Comparison of ENCODE assay signal across 38 cellular contexts in the genomic region with DNA sequence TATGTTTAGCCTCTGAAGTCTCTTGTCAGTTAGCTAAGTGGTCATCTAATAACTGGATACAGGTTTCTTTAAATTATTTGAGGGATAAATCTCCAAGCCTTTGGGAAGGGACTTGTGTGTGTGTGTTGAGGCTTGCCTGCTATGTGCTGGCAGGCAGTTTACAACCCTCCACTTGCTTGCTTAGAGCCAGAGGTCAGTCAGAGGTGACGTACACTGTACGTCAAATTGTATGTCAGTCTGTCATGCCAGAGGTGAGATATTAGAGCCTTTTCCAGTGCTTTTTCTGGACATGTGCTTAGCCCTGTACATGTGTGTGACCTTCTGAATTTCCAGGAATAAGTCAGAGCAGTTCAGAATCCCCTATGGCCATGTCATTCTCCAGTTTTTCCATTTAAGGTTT.
"Had no signal": no experiment of that assay in that cellular context is flagged by ENCODE, and none has a peak within 500 bp of the region (broad histone marks: within the 10 kb centered on the region; RNA-seq: fewer than 3 reads in every experiment).

No MANE protein-coding gene starts in this region.

- H3K27me3 Mint-ChIP-seq: activated B cell treated with CpG ODN at 0.5 μM for 24 hours; activated CD4-positive, alpha-beta T cell treated with anti-CD3 and anti-CD28 coated beads, Interleukin-2, amount 10 ng/mL, durations not matched to agents 24 days and 14 days; brain had no signal

- H3K4me3 ChIP-seq: adrenal gland, ascending aorta, cardiac muscle cell had no signal

- H3K4me1 Mint-ChIP-seq: activated CD4-positive, alpha-beta T cell treated with anti-CD3 and anti-CD28 coated beads, Interleukin-2, amount 10 ng/mL, durations not matched to agents 24 days and 14 days; activated naive CD8-positive, alpha-beta T cell treated with anti-CD3 and anti-CD28 coated beads for 36 hours; activated T-helper 17 cell treated with anti-CD3 and anti-CD28 coated beads, Interleukin-2, amount 50 U/mL, for 72 hours; brain; central memory CD8-positive, alpha-beta T cell had no signal

- H3K27ac ChIP-seq: adrenal gland, ascending aorta, cardiac muscle cell, VCaP had no signal

- H3K27me3 ChIP-seq: ascending aorta, cardiac muscle cell had no signal

- ATAC-seq: activated CD8-positive, alpha-beta T cell treated with anti-CD3 and anti-CD28 coated beads for 36 hours; activated naive CD4-positive, alpha-beta T cell treated with anti-CD3 and anti-CD28 coated beads, Interleukin-2, amount 50 U/mL, for 72 hours; activated T-cell treated with anti-CD3 and anti-CD28 coated beads, Interleukin-2, amount 50 U/mL, for 4 hours; activated T-cell treated with anti-CD3 and anti-CD28 coated beads, Interleukin-2, amount 50 U/mL, for 72 hours; activated T-helper 17 cell treated with anti-CD3 and anti-CD28 coated beads, Interleukin-2, amount 50 U/mL, for 72 hours had no signal

- H3K4me1 ChIP-seq: adrenal gland, ascending aorta had no signal

- H3K36me3 Mint-ChIP-seq: activated CD4-positive, alpha-beta memory T cell treated with anti-CD3 and anti-CD28 coated beads for 36 hours; activated naive CD8-positive, alpha-beta T cell treated with anti-CD3 and anti-CD28 coated beads for 36 hours had no signal

- DNase-seq: activated B cell treated with CpG ODN at 0.5 μM for 24 hours; activated CD4-positive, alpha-beta memory T cell treated with anti-CD3 and anti-CD28 coated beads for 36 hours; activated CD4-positive, alpha-beta T cell treated with anti-CD3 and anti-CD28 coated beads for 4 hours; activated CD4-positive, alpha-beta T cell treated with anti-CD3 and anti-CD28 coated beads, Interleukin-2, amount 10 ng/mL, durations not matched to agents 24 days and 14 days; activated CD4-positive, alpha-beta T cell treated with anti-CD3 and anti-CD28 coated beads, Interleukin-2, amount 50 U/mL, for 1 hour; activated CD4-positive, alpha-beta T cell treated with anti-CD3 and anti-CD28 coated beads, Interleukin-2, amount 50 U/mL, for 4 hours; activated CD4-positive, CD25-positive, alpha-beta regulatory T cell treated with anti-CD3 and anti-CD28 coated beads, Interleukin-2, amount 50 U/mL, for 72 hours; activated CD8-positive, alpha-beta memory T cell treated with anti-CD3 and anti-CD28 coated beads, Interleukin-2, amount 50 U/mL, for 4 hours; activated CD8-positive, alpha-beta T cell treated with anti-CD3 and anti-CD28 coated beads for 36 hours; activated effector memory CD4-positive, alpha-beta T cell treated with anti-CD3 and anti-CD28 coated beads, Interleukin-2, amount 50 U/mL, for 16 hours; activated gamma-delta T cell treated with Interleukin-2 at 50 U/mL for 16 hours; activated naive CD4-positive, alpha-beta T cell; activated naive CD4-positive, alpha-beta T cell treated with anti-CD3 and anti-CD28 coated beads for 36 hours; activated naive CD4-positive, alpha-beta T cell treated with anti-CD3 and anti-CD28 coated beads, Interleukin-2, amount 50 U/mL, for 16 hours; activated naive CD8-positive, alpha-beta T cell treated with anti-CD3 and anti-CD28 coated beads for 36 hours; activated T-cell treated with anti-CD3 and anti-CD28 coated beads for 4 hours; activated T-cell treated with anti-CD3 and anti-CD28 coated beads, Interleukin-2, amount 50 U/mL, for 1 hour; activated T-cell treated with anti-CD3 and anti-CD28 coated beads, Interleukin-2, amount 50 U/mL, for 4 hours; activated T-cell treated with anti-CD3 and anti-CD28 coated beads, Interleukin-2, amount 50 U/mL, for 72 hours; adrenal gland; amniotic stem cell; caudate nucleus; cerebellar nuclear complex; T-helper 1 cell; T-helper 2 cell; T-helper 9 cell had no signal

- FAIRE-seq: bronchial epithelial cell, TTC549 had no signal

- H3K36me3 ChIP-seq: adrenal gland, ascending aorta, cardiac muscle cell had no signal

- H3K27ac Mint-ChIP-seq: activated B cell treated with CpG ODN at 0.5 μM for 24 hours; activated CD4-positive, alpha-beta memory T cell treated with anti-CD3 and anti-CD28 coated beads for 36 hours; activated CD4-positive, alpha-beta T cell treated with anti-CD3 and anti-CD28 coated beads, Interleukin-2, amount 10 ng/mL, durations not matched to agents 24 days and 14 days; activated CD8-positive, alpha-beta T cell treated with anti-CD3 and anti-CD28 coated beads for 36 hours; activated naive CD4-positive, alpha-beta T cell treated with anti-CD3 and anti-CD28 coated beads for 36 hours; activated naive CD4-positive, alpha-beta T cell treated with anti-CD3 and anti-CD28 coated beads, Interleukin-2, amount 50 U/mL, for 72 hours; activated naive CD8-positive, alpha-beta T cell treated with anti-CD3 and anti-CD28 coated beads for 36 hours; activated T-cell treated with anti-CD3 and anti-CD28 coated beads, Interleukin-2, amount 50 U/mL, for 72 hours; activated T-helper 1 cell treated with anti-CD3 and anti-CD28 coated beads, Interleukin-12 subunit alpha, Interleukin-12 subunit beta, Interleukin-2, Interleukin-4 antibody, amounts not matched to agents 30 ng/mL and 10 ng/mL and 1 ng/mL, durations not matched to agents 14 hours and 24 hours and 36 hours; activated T-helper 17 cell treated with anti-CD3 and anti-CD28 coated beads, Interleukin-2, amount 50 U/mL, for 72 hours; brain; T-helper 1 cell treated with Interleukin-12 subunit alpha and Interleukin-12 subunit beta and Interleukin-4 antibody, amounts not matched to agents 30 μg/mL and 1 μg/mL, for 36 hours; T-helper 2 cell treated with Interferon-gamma antibody and Interleukin-4, amounts not matched to agents 5 μg/mL and 100 μg/mL, for 36 hours had no signal

- H3K4me3 Mint-ChIP-seq: activated B cell treated with CpG ODN at 0.5 μM for 24 hours; activated CD4-positive, alpha-beta memory T cell treated with anti-CD3 and anti-CD28 coated beads for 36 hours; activated CD4-positive, alpha-beta T cell treated with anti-CD3 and anti-CD28 coated beads, Interleukin-2, amount 10 ng/mL, durations not matched to agents 24 days and 14 days; activated CD8-positive, alpha-beta T cell treated with anti-CD3 and anti-CD28 coated beads for 36 hours; activated naive CD4-positive, alpha-beta T cell treated with anti-CD3 and anti-CD28 coated beads for 36 hours; activated naive CD8-positive, alpha-beta T cell treated with anti-CD3 and anti-CD28 coated beads for 36 hours; activated T-cell treated with anti-CD3 and anti-CD28 coated beads, Interleukin-2, amount 50 U/mL, for 4 hours; activated T-cell treated with anti-CD3 and anti-CD28 coated beads, Interleukin-2, amount 50 U/mL, for 72 hours; activated T-helper 1 cell treated with anti-CD3 and anti-CD28 coated beads, Interleukin-12 subunit alpha, Interleukin-12 subunit beta, Interleukin-2, Interleukin-4 antibody, amounts not matched to agents 30 ng/mL and 10 ng/mL and 1 ng/mL, durations not matched to agents 14 hours and 24 hours and 36 hours; activated T-helper 17 cell treated with anti-CD3 and anti-CD28 coated beads, Interleukin-2, amount 50 U/mL, for 72 hours; brain; central memory CD8-positive, alpha-beta T cell; T-helper 1 cell treated with Interleukin-12 subunit alpha and Interleukin-12 subunit beta and Interleukin-4 antibody, amounts not matched to agents 30 μg/mL and 1 μg/mL, for 36 hours; T-helper 2 cell treated with Interferon-gamma antibody and Interleukin-4, amounts not matched to agents 5 μg/mL and 100 μg/mL, for 36 hours had no signal
